8 cellular contexts compared by ENCODE assay signal in genomic region chr17:6413073-6413472, GRCh38. TPM values are rescaled to one million over a fixed set of nuclear protein-coding genes. Genes with fewer than 3 reads are reported as not detected.
DNase-seq lines count a peak whose midpoint lies in the region; ATAC-seq and TF ChIP-seq lines count a peak whose summit lies in the region.

No MANE protein-coding gene starts in this region.

- no peak overlapping the region for H3K4me2 ChIP-seq in OCI-LY3 (ENCODE audit: low read length)
- no peak overlapping the region for H3K4me2 ChIP-seq in fibroblast of lung (ENCODE audit: extremely low read depth, insufficient read depth, low read length)

- no peaks in the 10 kb centered on the region for H3K4me1 Mint-ChIP-seq in Calu3 (ENCODE audit: low read depth, unreplicated experiment)
- no peaks in the 10 kb centered on the region for H3K4me1 Mint-ChIP-seq in stimulated activated naive B cell treated with anti-CD40 and anti-IgM and Interleukin-4, amounts not matched to agents 10 μg/mL and 1 μg/mL and 100 μg/mL, for 72 hours
- no peaks in the 10 kb centered on the region for H3K4me1 Mint-ChIP-seq in stimulated activated memory B cell treated with anti-CD40 and anti-IgM and Interleukin-4, amounts not matched to agents 10 μg/mL and 1 μg/mL and 100 μg/mL, for 72 hours

- H3K9ac ChIP-seq in OCI-LY3 (ENCODE audit: low read length) (no peak overlapping the region), fibroblast of lung (ENCODE audit: insufficient read depth, low read length) (no peak overlapping the region)

- WGBS in ovary, 3 donors: 92 to 94% (median 92%) methylated on average over 1 of the region's 1 CpG

- H3K27ac ChIP-seq in OCI-LY3 (ENCODE audit: low read length) (no peak overlapping the region), fibroblast of lung (ENCODE audit: insufficient read depth, low read length) (no peak overlapping the region), ovary (no peak overlapping the region)

- H3K27ac Mint-ChIP-seq in Calu3 (ENCODE audit: unreplicated experiment): no peak overlapping the region
- H3K27ac Mint-ChIP-seq in stimulated activated naive B cell treated with anti-CD40 and anti-IgM and Interleukin-4, amounts not matched to agents 10 μg/mL and 1 μg/mL and 100 μg/mL, for 72 hours: no peak overlapping the region
- H3K27ac Mint-ChIP-seq in stimulated activated memory B cell treated with anti-CD40 and anti-IgM and Interleukin-4, amounts not matched to agents 10 μg/mL and 1 μg/mL and 100 μg/mL, for 72 hours: no peak overlapping the region

- no peaks in the 10 kb centered on the region for H3K36me3 Mint-ChIP-seq in Calu3 (ENCODE audit: insufficient read depth, unreplicated experiment)
- no peaks in the 10 kb centered on the region for H3K36me3 Mint-ChIP-seq in stimulated activated naive B cell treated with anti-CD40 and anti-IgM and Interleukin-4, amounts not matched to agents 10 μg/mL and 1 μg/mL and 100 μg/mL, for 72 hours
- no peaks in the 10 kb centered on the region for H3K36me3 Mint-ChIP-seq in stimulated activated memory B cell treated with anti-CD40 and anti-IgM and Interleukin-4, amounts not matched to agents 10 μg/mL and 1 μg/mL and 100 μg/mL, for 72 hours

- TF ChIP-seq EP300 in ovary (IDR thresholded peaks at IDR 0.05): no peak

- peak; percentile 71 to 77 for ATAC-seq in stimulated activated naive B cell treated with anti-CD40 and anti-IgM and Interleukin-4, amounts not matched to agents 10 μg/mL and 1 μg/mL and 100 μg/mL, for 72 hours (replicated peaks)
- ATAC-seq in stimulated activated memory B cell treated with anti-CD40 and anti-IgM and Interleukin-4, amounts not matched to agents 10 μg/mL and 1 μg/mL and 100 μg/mL, for 72 hours: no peak
- ATAC-seq in GM18873 (IDR thresholded peaks at IDR 0.05; ENCODE audit: low FRiP score, unreplicated experiment): no peak

- TF ChIP-seq CTCF in Calu3 (IDR thresholded peaks at IDR 0.05; ENCODE audit: unreplicated experiment) (peak; percentile 30), OCI-LY3 (IDR thresholded peaks at IDR 0.05; ENCODE audit: low read depth, low read length) (peak; percentile 57), fibroblast of lung (conservative IDR thresholded peaks at IDR 0.05 in 1 of 2, IDR thresholded peaks at IDR 0.05 in 1 of 2; ENCODE audit: low read depth in 1 of 2, low read length in 2 of 2) (peak; percentile 44 to 55), ovary (IDR thresholded peaks at IDR 0.05) (no peak)

- H3K9me3 ChIP-seq in OCI-LY3 (ENCODE audit: insufficient read depth, low read length): no peaks in the 10 kb centered on the region
- no peaks in the 10 kb centered on the region for H3K9me3 ChIP-seq in fibroblast of lung (ENCODE audit: control insufficient read depth, insufficient read depth, low read depth, low read length)
- H3K9me3 ChIP-seq in ovary: no peaks in the 10 kb centered on the region

- H3K27me3 ChIP-seq in OCI-LY3 (ENCODE audit: low read depth, low read length): no peaks in the 10 kb centered on the region
- H3K27me3 ChIP-seq in fibroblast of lung (ENCODE audit: control insufficient read depth, insufficient read depth, low read length): no peaks in the 10 kb centered on the region
- H3K27me3 ChIP-seq in ovary: no peaks in the 10 kb centered on the region

- no peaks in the 10 kb centered on the region for H3K36me3 ChIP-seq in OCI-LY3 (replicated peaks; ENCODE audit: low read depth, low read length)
- no peaks in the 10 kb centered on the region for H3K36me3 ChIP-seq in fibroblast of lung (ENCODE audit: control insufficient read depth, insufficient read depth, low read length)
- no peaks in the 10 kb centered on the region for H3K36me3 ChIP-seq in ovary

- no peak overlapping the region for H3K4me3 ChIP-seq in OCI-LY3 (ENCODE audit: low read length)
- H3K4me3 ChIP-seq in fibroblast of lung (replicated peaks in 1 of 4; ENCODE audit: control extremely low read depth in 1 of 4, insufficient read depth in 1 of 4, low read depth in 3 of 4, low read length in 4 of 4): no peak overlapping the region
- H3K4me3 ChIP-seq in ovary: no peak overlapping the region

- CTCF ChIA-PET in Calu3 (lab: Charles Lee): interaction anchor here (0.8 to 1.4 kb wide), 6 partner anchors 11 to 826 kb away, joined by 3 to 5 read pairs (median 4); no protein-coding TSS in a partner anchor

- intact Hi-C loops in Calu3 (cut with micrococcal nuclease; ENCODE audit: unreplicated experiment) (loop anchor here (2.0 kb wide), 1 partner anchor 134 kb away; no protein-coding TSS in a partner anchor), ovary (cut with DNase I) (no loop called here)

- H3K4me1 ChIP-seq in OCI-LY3 (ENCODE audit: low read length) (no peaks in the 10 kb centered on the region), fibroblast of lung (ENCODE audit: control insufficient read depth, extremely low read depth, insufficient read depth, low read length) (no peaks in the 10 kb centered on the region), ovary (ENCODE audit: insufficient read depth) (no peaks in the 10 kb centered on the region)

- H3K27me3 Mint-ChIP-seq in Calu3 (ENCODE audit: unreplicated experiment): peaks cover 98% of the 10 kb centered on the region
- peaks cover 16 to 38% of the 10 kb centered on the region in 2 donors for H3K27me3 Mint-ChIP-seq in stimulated activated naive B cell treated with anti-CD40 and anti-IgM and Interleukin-4, amounts not matched to agents 10 μg/mL and 1 μg/mL and 100 μg/mL, for 72 hours
- H3K27me3 Mint-ChIP-seq in stimulated activated memory B cell treated with anti-CD40 and anti-IgM and Interleukin-4, amounts not matched to agents 10 μg/mL and 1 μg/mL and 100 μg/mL, for 72 hours: peaks cover 45% of the 10 kb centered on the region

- TF ChIP-seq POLR2A in ovary (IDR thresholded peaks at IDR 0.05): no peak

- H3K9me3 Mint-ChIP-seq in Calu3 (ENCODE audit: low read depth, unreplicated experiment): no peaks in the 10 kb centered on the region
- H3K9me3 Mint-ChIP-seq in stimulated activated naive B cell treated with anti-CD40 and anti-IgM and Interleukin-4, amounts not matched to agents 10 μg/mL and 1 μg/mL and 100 μg/mL, for 72 hours: no peaks in the 10 kb centered on the region
- H3K9me3 Mint-ChIP-seq in stimulated activated memory B cell treated with anti-CD40 and anti-IgM and Interleukin-4, amounts not matched to agents 10 μg/mL and 1 μg/mL and 100 μg/mL, for 72 hours: no peaks in the 10 kb centered on the region

- no TSS peak for BruUV-seq in Calu3 (replicated peaks; lab: Mats Ljungman, UMichigan)

- H2AFZ ChIP-seq in OCI-LY3 (ENCODE audit: low read depth, low read length): no peak overlapping the region
- no peak overlapping the region for H2AFZ ChIP-seq in fibroblast of lung (ENCODE audit: low read length)

- DNase-seq in Calu3 (no peak), HPDE6-E6E7 (ENCODE audit: extremely low spot score) (peak; percentile 61), fibroblast of lung (ENCODE audit: low read depth in 2 of 2) (peak; percentile 42 to 65), ovary (no peak)
- DNase-seq in stimulated activated naive B cell treated with anti-CD40 and anti-IgM and Interleukin-4, amounts not matched to agents 10 μg/mL and 1 μg/mL and 100 μg/mL, for 72 hours: no peak

- H4K20me1 ChIP-seq in OCI-LY3 (ENCODE audit: insufficient read depth, low read length) (no peaks in the 10 kb centered on the region), fibroblast of lung (ENCODE audit: control insufficient read depth, extremely low read depth, insufficient read depth, low read length) (no peaks in the 10 kb centered on the region)

- H3K4me3 Mint-ChIP-seq in Calu3 (ENCODE audit: low read depth, unreplicated experiment): no peak overlapping the region
- H3K4me3 Mint-ChIP-seq in stimulated activated naive B cell treated with anti-CD40 and anti-IgM and Interleukin-4, amounts not matched to agents 10 μg/mL and 1 μg/mL and 100 μg/mL, for 72 hours: no peak overlapping the region
- H3K4me3 Mint-ChIP-seq in stimulated activated memory B cell treated with anti-CD40 and anti-IgM and Interleukin-4, amounts not matched to agents 10 μg/mL and 1 μg/mL and 100 μg/mL, for 72 hours: no peak overlapping the region

- H3K79me2 ChIP-seq in OCI-LY3 (ENCODE audit: low read length) (no peaks in the 10 kb centered on the region), fibroblast of lung (ENCODE audit: control insufficient read depth, insufficient read depth, low read length) (no peaks in the 10 kb centered on the region)

RNA-seq across cellular contexts. Expression of gene AIPL1, which starts 21.8 kb away (rescaled TPM):
- total RNA-seq in Calu3 (2022) (not detected in 2 replicates), fibroblast of lung (under 0.01 TPM in 1 of 2 replicates, not detected in the other), ovary (not detected)
- polyA plus RNA-seq in fibroblast of lung (0.05 TPM in 1 of 2 replicates, not detected in the other), ovary (not detected)
- polyA plus RNA-seq in fibroblast of lung (2012): not detected in 2 replicates
- not detected in 2 replicates for polyA minus RNA-seq in fibroblast of lung (ENCODE audit: low replicate concordance)

RNA-seq across cellular contexts. Expression of gene PIMREG, which starts 31.2 kb away (rescaled TPM):
- total RNA-seq in Calu3 (2022): 24.3 and 28.3 TPM in 2 replicates
- total RNA-seq in fibroblast of lung: 1.5 and 10.6 TPM in 2 replicates
- polyA plus RNA-seq in fibroblast of lung: 6.5 and 18.5 TPM in 2 replicates
- polyA plus RNA-seq in fibroblast of lung (2012): 7.2 and 23.1 TPM in 2 replicates
- polyA minus RNA-seq in fibroblast of lung (ENCODE audit: low replicate concordance): 9.3 and 17.5 TPM in 2 replicates
- total RNA-seq in ovary: 1 to 10 TPM in 1 of 7 donors, under 1 TPM in 5, not detected in 1; 0.20 to 4.7 (median 0.73) TPM
- polyA plus RNA-seq in ovary: under 1 TPM; 0.58 to 0.78 TPM

Comparison
In these comparisons a context has a peak if more than half of its experiments do, and no peak if none do; other contexts are left out.
1. DNase-seq: peak in HPDE6-E6E7 (single experiment) and fibroblast of lung (2 of 2); none in Calu3 (single experiment), stimulated activated naive B cell treated with anti-CD40 and anti-IgM and Interleukin-4, amounts not matched to agents 10 μg/mL and 1 μg/mL and 100 μg/mL, for 72 hours (single experiment) and ovary (0 of 5).
2. CTCF ChIP-seq: peak in Calu3 (single experiment), OCI-LY3 (single experiment) and fibroblast of lung (2 of 2); none in ovary (0 of 3).
3. ATAC-seq: peak in stimulated activated naive B cell treated with anti-CD40 and anti-IgM and Interleukin-4, amounts not matched to agents 10 μg/mL and 1 μg/mL and 100 μg/mL, for 72 hours (2 of 2); none in stimulated activated memory B cell treated with anti-CD40 and anti-IgM and Interleukin-4, amounts not matched to agents 10 μg/mL and 1 μg/mL and 100 μg/mL, for 72 hours (single experiment) and GM18873 (single experiment).